9 cellular contexts compared by ENCODE assay signal in the genomic region with DNA sequence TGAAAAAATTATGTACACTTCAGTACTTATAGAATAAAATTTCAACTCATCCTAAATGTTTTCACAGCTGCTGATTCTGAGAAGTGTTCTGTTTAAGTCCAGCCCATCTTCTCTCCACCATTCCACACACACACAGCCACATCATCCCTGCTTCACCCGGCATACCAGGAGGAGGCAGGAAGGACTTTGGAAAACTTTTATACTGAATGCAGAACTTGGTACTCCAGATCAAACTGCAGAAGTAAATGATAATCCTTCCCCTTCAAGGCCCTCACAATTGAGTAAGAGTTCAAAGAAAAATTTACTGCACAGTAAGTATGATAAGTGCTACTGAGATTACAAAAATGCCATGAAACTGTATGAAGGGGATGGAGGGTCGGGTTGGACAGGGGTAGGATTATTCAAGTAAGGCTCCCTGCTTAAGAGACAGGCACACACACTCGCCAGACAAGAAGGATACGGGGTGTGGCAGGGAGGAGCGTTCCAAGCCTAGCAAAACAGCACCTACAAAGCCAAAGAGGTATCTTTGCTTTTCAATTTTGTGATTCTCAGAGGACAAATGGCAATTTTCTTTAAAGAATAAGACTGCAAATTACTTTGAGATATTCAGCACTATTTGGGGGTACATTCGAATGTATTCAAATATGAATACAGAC. TPM values are rescaled to one million over a fixed set of nuclear protein-coding genes. Genes with fewer than 3 reads are reported as not detected.
DNase-seq lines count a peak whose midpoint lies in the region; ATAC-seq and TF ChIP-seq lines count a peak whose summit lies in the region.
"Had no signal": no experiment of that assay in that cellular context is flagged by ENCODE, and none has a peak within 500 bp of the region (broad histone marks: within the 10 kb centered on the region; RNA-seq: fewer than 3 reads in every experiment).

No MANE protein-coding gene starts in this region.

- H4K20me1 ChIP-seq in OCI-LY7 (ENCODE audit: insufficient read depth, low read length), result peaks cover 34% of the 10 kb centered on the region

- peaks cover 44% of the 10 kb centered on the region for H3K4me1 ChIP-seq in OCI-LY7 (ENCODE audit: insufficient read depth, low read length, poor library complexity, severe bottlenecking)
- peaks cover 32% of the 10 kb centered on the region for H3K4me1 ChIP-seq in rectal smooth muscle tissue (ENCODE audit: control insufficient read depth, insufficient read depth, low read length)

- POLR2A ChIA-PET in OCI-LY7 (lab: Charles Lee), result no interaction called here

- H3K79me2 ChIP-seq in OCI-LY7 (ENCODE audit: insufficient read depth, low read depth, low read length), result peaks cover 68% of the 10 kb centered on the region

- TF ChIP-seq CTCF in OCI-LY7 (conservative IDR thresholded peaks at IDR 0.05; ENCODE audit: low read length) (no peak), epithelial cell of esophagus (IDR thresholded peaks at IDR 0.05; ENCODE audit: insufficient read depth, low read depth, low read length, missing control alignments) (no peak)

- H2AFZ ChIP-seq in OCI-LY7 (ENCODE audit: low read length), result no peak overlapping the region

- no peaks in the 10 kb centered on the region for H3K9me3 ChIP-seq in OCI-LY7 (ENCODE audit: low read length)

- no peak for ATAC-seq in HG02678 (IDR thresholded peaks at IDR 0.05; ENCODE audit: unreplicated experiment)
- ATAC-seq in HG03457 (IDR thresholded peaks at IDR 0.05; ENCODE audit: unreplicated experiment), result no peak

- no peaks in the 10 kb centered on the region for H3K27me3 ChIP-seq in rectal smooth muscle tissue (ENCODE audit: control insufficient read depth, insufficient read depth, low read length)

- DNase-seq in EH (ENCODE audit: low read depth), result peak; percentile 33
- no peak for DNase-seq in OCI-LY7 (ENCODE audit: low spot score)
- peak; percentile 40 for DNase-seq in epithelial cell of esophagus (ENCODE audit: low read depth)
- no peak for DNase-seq in T-helper 9 cell
- DNase-seq: activated CD8-positive, alpha-beta memory T cell treated with anti-CD3 and anti-CD28 coated beads for 24 hours; NCI-H774 had no signal

- intact Hi-C loops in OCI-LY7 (cut with micrococcal nuclease; ENCODE audit: unreplicated experiment), result no loop called here

- CTCF ChIA-PET in OCI-LY7 (lab: Charles Lee; ENCODE audit: unreplicated experiment), result no interaction called here

- BruUV-seq in OCI-LY7 (replicated peaks; lab: Mats Ljungman, UMichigan), result no TSS peak

- H3K27ac ChIP-seq in OCI-LY7 (ENCODE audit: low read depth, low read length, poor library complexity, severe bottlenecking) (no peak overlapping the region), rectal smooth muscle tissue (ENCODE audit: low read depth, low read length) (peak overlapping the region; percentile 25)

- no peak overlapping the region for H3K9ac ChIP-seq in rectal smooth muscle tissue (ENCODE audit: low read length)

- H3K36me3 ChIP-seq in OCI-LY7 (ENCODE audit: insufficient read depth, low read length) (no peaks in the 10 kb centered on the region), rectal smooth muscle tissue (ENCODE audit: control insufficient read depth, insufficient read depth, low read length) (no peaks in the 10 kb centered on the region)

- H3K4me3 ChIP-seq in OCI-LY7 (ENCODE audit: low read depth, low read length, poor library complexity, severe bottlenecking) (peak overlapping the region; percentile 18), epithelial cell of esophagus (ENCODE audit: low read length) (no peak overlapping the region), rectal smooth muscle tissue (ENCODE audit: low read length) (peak overlapping the region; percentile 23)

- peak overlapping the region; percentile 96 for H3K4me2 ChIP-seq in OCI-LY7 (ENCODE audit: low read length)

- H3K9me2 ChIP-seq in OCI-LY7 (ENCODE audit: insufficient read depth, low read length), result no peaks in the 10 kb centered on the region

RNA-seq across cellular contexts. Expression of a gene that starts 2.6 kb away (rescaled TPM):
- 9.9 and 11.5 TPM in 2 replicates for total RNA-seq in OCI-LY7 (2014; rRNA removed; shearing (Covaris generic))
- 27.6 and 28.0 TPM in 2 replicates for total RNA-seq in OCI-LY7 (2022)

Comparison
In these comparisons a context has a peak if more than half of its experiments do, and no peak if none do; other contexts are left out.
1. DNase-seq: peak in EH (single experiment) and epithelial cell of esophagus (single experiment); none in OCI-LY7 (single experiment) and T-helper 9 cell (single experiment).